In the genomic region with DNA sequence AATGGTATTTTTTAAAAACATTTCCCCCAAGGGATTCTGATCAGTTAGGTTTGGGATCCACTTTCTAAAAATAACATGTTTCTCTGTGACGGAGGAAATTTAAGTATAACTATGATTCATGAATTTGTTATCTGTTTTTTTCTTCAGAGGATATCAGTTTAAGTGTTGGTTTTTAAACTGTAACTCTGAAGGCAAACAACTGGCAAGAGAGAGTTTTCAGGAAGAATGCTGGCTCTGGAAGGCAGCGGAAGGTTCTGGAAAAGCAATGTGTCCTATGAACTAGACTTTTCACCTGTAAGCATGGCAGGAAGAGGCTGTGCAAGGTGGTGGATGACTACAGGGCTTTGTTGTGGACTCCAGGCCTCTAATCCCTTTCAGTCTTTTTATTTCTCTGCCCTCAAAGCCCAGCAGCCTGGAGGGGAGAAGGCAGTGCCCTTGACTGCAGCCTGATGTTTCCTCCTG, we compare ENCODE assay signal across 1 cellular context.
A peak's percentile ranks its signal among the peaks of the same experiment; 100 is the strongest.
TF ChIP-seq lines count a peak whose summit lies in the region.

No MANE protein-coding gene starts in this region.

TF ChIP-seq in K562, 482 proteins besides CTCF, POLR2A, EP300 and RAD21:
- TF ChIP-seq ASH1L (IDR thresholded peaks at IDR 0.05; ENCODE audit: borderline replicate concordance, low read depth, partially characterized antibody) (no peak), NR2C2 (CRISPR knock-in tag; IDR thresholded peaks at IDR 0.05) (no peak), NR2C2 (tag; IDR thresholded peaks at IDR 0.05) (0 out of 2 replicates have a peak, but pooled peaks have one; percentile 36), CTBP1 (IDR thresholded peaks at IDR 0.05; ENCODE audit: borderline replicate concordance) (no peak)
